In genomic region chr10:7915923-7916322, GRCh38 we compare ENCODE assay signal across 20 cellular contexts.
DNase-seq lines count a peak whose midpoint lies in the region; ATAC-seq and TF ChIP-seq lines count a peak whose summit lies in the region.
"Had no signal": no experiment of that assay in that cellular context is flagged by ENCODE, and none has a peak within 500 bp of the region (broad histone marks: within the 10 kb centered on the region; RNA-seq: fewer than 3 reads in every experiment).

No MANE protein-coding gene starts in this region.

- H3K36me3 ChIP-seq in BJ (ENCODE audit: control insufficient read depth, insufficient read depth, low read length) (no peaks in the 10 kb centered on the region), hepatocyte (replicated peaks; ENCODE audit: insufficient read depth, low read depth) (no peaks in the 10 kb centered on the region)
- H3K36me3 ChIP-seq: neural progenitor cell, sigmoid colon had no signal

- H2AFZ ChIP-seq in hepatocyte = no peak overlapping the region
- H2AFZ ChIP-seq: neural progenitor cell had no signal

- H3K4me2 ChIP-seq in hepatocyte = no peak overlapping the region
- H3K4me2 ChIP-seq: neural progenitor cell had no signal

- no peaks in the 10 kb centered on the region for H3K79me2 ChIP-seq in hepatocyte

- no peaks in the 10 kb centered on the region for H3K9me3 ChIP-seq in hepatocyte (ENCODE audit: low read depth)
- H3K9me3 ChIP-seq: sigmoid colon had no signal

- H4K20me1 ChIP-seq in hepatocyte (ENCODE audit: insufficient read depth, poor library complexity, severe bottlenecking) = no peaks in the 10 kb centered on the region

- ATAC-seq in HG03460 (IDR thresholded peaks at IDR 0.05; ENCODE audit: unreplicated experiment) (no peak), GM21619 (IDR thresholded peaks at IDR 0.05; ENCODE audit: unreplicated experiment) (no peak)
- ATAC-seq: activated CD4-positive, alpha-beta T cell treated with anti-CD3 and anti-CD28 coated beads for 36 hours; left cardiac atrium; stimulated activated naive CD8-positive, alpha-beta T cell treated with anti-CD3 and anti-CD28 coated beads, Interleukin-15, amount 100 ng/mL, for 72 hours; T-cell had no signal

- H3K27ac ChIP-seq in hepatocyte = no peak overlapping the region
- H3K27ac ChIP-seq: dorsolateral prefrontal cortex, neural progenitor cell, sigmoid colon had no signal

- H3K4me3 ChIP-seq in BJ (ENCODE audit: low read depth, low read length) (no peak overlapping the region), hepatocyte (no peak overlapping the region)
- H3K4me3 ChIP-seq: dorsolateral prefrontal cortex, neural progenitor cell, sigmoid colon had no signal

- H3K9me2 ChIP-seq in hepatocyte (replicated peaks; ENCODE audit: insufficient read depth) = no peaks in the 10 kb centered on the region

- TF ChIP-seq CTCF in BJ (IDR thresholded peaks at IDR 0.05; ENCODE audit: insufficient read depth, low read depth, low read length) (no peak), hepatocyte (IDR thresholded peaks at IDR 0.05; ENCODE audit: poor library complexity) (no peak)

- CTCF ChIA-PET in BJ (lab: Yijun Ruan, JAX) = interaction anchor here (0.6 kb wide), 2 partner anchors 19 to 75 kb away, joined by 3 to 4 read pairs; no protein-coding TSS in a partner anchor

- POLR2A ChIA-PET in BJ (lab: Charles Lee) = interaction anchor here (0.7 kb wide), 1 partner anchor 1805 kb away, joined by 7 read pairs; no protein-coding TSS in a partner anchor

- H3K27me3 ChIP-seq in BJ (ENCODE audit: control insufficient read depth, insufficient read depth, low read length) (no peaks in the 10 kb centered on the region), hepatocyte (no peaks in the 10 kb centered on the region)
- H3K27me3 ChIP-seq: dorsolateral prefrontal cortex, neural progenitor cell, sigmoid colon had no signal

- no peaks in the 10 kb centered on the region for H3K4me1 ChIP-seq in hepatocyte (ENCODE audit: insufficient read depth)
- H3K4me1 ChIP-seq: neural progenitor cell had no signal

- DNase-seq in BJ (ENCODE audit: low read depth) (peak; percentile 18), HT-29 (ENCODE audit: low spot score) (peak; percentile 24), amniotic epithelial cell (ENCODE audit: low read depth) (peak; percentile 27), kidney glomerular epithelial cell (lab: John Stamatoyannopoulos, UW) (peak; percentile 60), hepatocyte (ENCODE audit: low spot score) (no peak)
- no peak for DNase-seq in activated effector memory CD4-positive, alpha-beta T cell treated with anti-CD3 and anti-CD28 coated beads, Interleukin-2, amount 50 U/mL, for 16 hours
- DNase-seq: activated CD4-positive, alpha-beta T cell treated with anti-CD3 and anti-CD28 coated beads for 36 hours; activated T-cell treated with anti-CD3 and anti-CD28 coated beads, Interleukin-2, amount 50 U/mL, for 48 hours; amniotic stem cell; CD4-positive, CD25-positive, alpha-beta regulatory T cell; dorsolateral prefrontal cortex; glutamatergic neuron; left cardiac atrium; NCI-H2081 treated with DMSO at 0.1 percent for 48 hours; sigmoid colon; stimulated activated naive CD8-positive, alpha-beta T cell treated with anti-CD3 and anti-CD28 coated beads, Interleukin-15, amount 100 ng/mL, for 72 hours; T-cell had no signal

Comparison
In these comparisons a context has a peak if more than half of its experiments do, and no peak if none do; other contexts are left out.
1. DNase-seq: peak in BJ (single experiment), HT-29 (single experiment), amniotic epithelial cell (single experiment) and kidney glomerular epithelial cell (single experiment); none in hepatocyte (single experiment) and activated effector memory CD4-positive, alpha-beta T cell treated with anti-CD3 and anti-CD28 coated beads, Interleukin-2, amount 50 U/mL, for 16 hours (single experiment).